In genomic region chr15:101615986-101616848, GRCh38 we compare ENCODE assay signal across 9 cellular contexts. TPM values are rescaled to one million over a fixed set of nuclear protein-coding genes. Genes with fewer than 3 reads are reported as not detected.
DNase-seq lines count a peak whose midpoint lies in the region; ATAC-seq and TF ChIP-seq lines count a peak whose summit lies in the region.
"Had no signal": no experiment of that assay in that cellular context is flagged by ENCODE, and none has a peak within 500 bp of the region (broad histone marks: within the 10 kb centered on the region; RNA-seq: fewer than 3 reads in every experiment).

No MANE protein-coding gene starts in this region.

- no peaks in the 10 kb centered on the region for H3K27me3 ChIP-seq in osteoblast (ENCODE audit: insufficient read depth, low read length)

- H3K27ac ChIP-seq in osteoblast (ENCODE audit: low read depth, low read length), result no peak overlapping the region

- peaks cover 1% of the 10 kb centered on the region for H3K4me1 Mint-ChIP-seq in activated naive CD4-positive, alpha-beta T cell treated with anti-CD3 and anti-CD28 coated beads for 36 hours (ENCODE audit: low read depth)
- no peaks in the 10 kb centered on the region for H3K4me1 Mint-ChIP-seq in activated CD4-positive, alpha-beta memory T cell treated with anti-CD3 and anti-CD28 coated beads for 36 hours (ENCODE audit: low read depth)

- peak overlapping the region; percentile 66 for H2AFZ ChIP-seq in osteoblast (ENCODE audit: low read length)

- H3K9me3 Mint-ChIP-seq in activated naive CD4-positive, alpha-beta T cell treated with anti-CD3 and anti-CD28 coated beads for 36 hours, result no peaks in the 10 kb centered on the region
- H3K9me3 Mint-ChIP-seq in activated CD4-positive, alpha-beta memory T cell treated with anti-CD3 and anti-CD28 coated beads for 36 hours, result no peaks in the 10 kb centered on the region

- H3K4me1 ChIP-seq in osteoblast (ENCODE audit: insufficient read depth, low read length), result peaks cover 10% of the 10 kb centered on the region
- H3K4me1 ChIP-seq: HAP-1 had no signal

- H4K20me1 ChIP-seq in osteoblast (ENCODE audit: insufficient read depth, low read length), result no peaks in the 10 kb centered on the region

- peak overlapping the region; percentile 76 for H3K4me2 ChIP-seq in osteoblast (ENCODE audit: insufficient read depth, low read length)

- TF ChIP-seq CTCF in osteoblast (IDR thresholded peaks at IDR 0.05; ENCODE audit: extremely low read depth, low read depth, low read length), result no peak

- intact Hi-C loops in activated naive CD4-positive, alpha-beta T cell treated with anti-CD3 and anti-CD28 coated beads for 36 hours (cut with micrococcal nuclease), result no loop called here
- intact Hi-C loops in activated CD4-positive, alpha-beta memory T cell treated with anti-CD3 and anti-CD28 coated beads for 36 hours (cut with micrococcal nuclease), result no loop called here

- peak overlapping the region; percentile 55 for H3K4me3 ChIP-seq in osteoblast (ENCODE audit: insufficient read depth, low read length)
- H3K4me3 ChIP-seq: HAP-1 had no signal

- H3K4me3 Mint-ChIP-seq in activated naive CD4-positive, alpha-beta T cell treated with anti-CD3 and anti-CD28 coated beads for 36 hours, result no peak overlapping the region
- no peak overlapping the region for H3K4me3 Mint-ChIP-seq in activated CD4-positive, alpha-beta memory T cell treated with anti-CD3 and anti-CD28 coated beads for 36 hours

- no peaks in the 10 kb centered on the region for H3K79me2 ChIP-seq in osteoblast (ENCODE audit: insufficient read depth, low read length)

- no peaks in the 10 kb centered on the region for H3K36me3 ChIP-seq in osteoblast (ENCODE audit: insufficient read depth, low read length)
- H3K36me3 ChIP-seq: HAP-1 had no signal

- no peaks in the 10 kb centered on the region for H3K9me3 ChIP-seq in osteoblast (ENCODE audit: low read depth, low read length)
- H3K9me3 ChIP-seq: HAP-1 had no signal

- H3K27ac Mint-ChIP-seq in activated naive CD4-positive, alpha-beta T cell treated with anti-CD3 and anti-CD28 coated beads for 36 hours, result no peak overlapping the region
- H3K27ac Mint-ChIP-seq in activated CD4-positive, alpha-beta memory T cell treated with anti-CD3 and anti-CD28 coated beads for 36 hours, result no peak overlapping the region

- peak; percentile 38 for DNase-seq in DMS79 (lab: John Stamatoyannopoulos, UW)
- peak; percentile 18 for DNase-seq in NCI-H345 treated with DMSO at 0.1 percent for 48 hours (lab: John Stamatoyannopoulos, UW; ENCODE audit: unreplicated experiment)
- DNase-seq in fibroblast of peridontal ligament (ENCODE audit: extremely low read depth), result peak; percentile 26
- DNase-seq in osteoblast (ENCODE audit: insufficient read length, low spot score, missing footprints), result peak; percentile 97
- DNase-seq in activated naive CD4-positive, alpha-beta T cell treated with anti-CD3 and anti-CD28 coated beads for 36 hours, result no peak
- DNase-seq in NAMALWA (ENCODE audit: low spot score), result no peak
- no peak for DNase-seq in activated CD4-positive, alpha-beta memory T cell treated with anti-CD3 and anti-CD28 coated beads for 36 hours

- ATAC-seq in GM19463 (IDR thresholded peaks at IDR 0.05; ENCODE audit: unreplicated experiment), result no peak

- no peaks in the 10 kb centered on the region for H3K27me3 Mint-ChIP-seq in activated naive CD4-positive, alpha-beta T cell treated with anti-CD3 and anti-CD28 coated beads for 36 hours (ENCODE audit: low read depth)
- H3K27me3 Mint-ChIP-seq in activated CD4-positive, alpha-beta memory T cell treated with anti-CD3 and anti-CD28 coated beads for 36 hours, result no peaks in the 10 kb centered on the region

- POLR2A ChIA-PET in activated CD4-positive, alpha-beta memory T cell treated with anti-CD3 and anti-CD28 coated beads for 36 hours (lab: Charles Lee), result no interaction called here

- H3K36me3 Mint-ChIP-seq in activated naive CD4-positive, alpha-beta T cell treated with anti-CD3 and anti-CD28 coated beads for 36 hours (ENCODE audit: low read depth), result peaks cover 1% of the 10 kb centered on the region
- peaks cover 3% of the 10 kb centered on the region for H3K36me3 Mint-ChIP-seq in activated CD4-positive, alpha-beta memory T cell treated with anti-CD3 and anti-CD28 coated beads for 36 hours

- CTCF ChIA-PET in activated naive CD4-positive, alpha-beta T cell treated with anti-CD3 and anti-CD28 coated beads for 36 hours (lab: Charles Lee), result no interaction called here
- CTCF ChIA-PET in activated CD4-positive, alpha-beta memory T cell treated with anti-CD3 and anti-CD28 coated beads for 36 hours (lab: Charles Lee), result no interaction called here

RNA-seq across cellular contexts. Expression of gene TM2D3, which starts 36.0 kb away (rescaled TPM):
- total RNA-seq in osteoblast, result 31.8 and 32.6 TPM in 2 replicates
- 10 to 100 TPM; 52.8 to 53.0 TPM for total RNA-seq in activated naive CD4-positive, alpha-beta T cell treated with anti-CD3 and anti-CD28 coated beads for 36 hours
- total RNA-seq in activated CD4-positive, alpha-beta memory T cell treated with anti-CD3 and anti-CD28 coated beads for 36 hours, result 10 to 100 TPM; 41.7 to 48.1 TPM

Comparison
In these comparisons a context has a peak if more than half of its experiments do, and no peak if none do; other contexts are left out.
1. DNase-seq: peak in DMS79 (single experiment), NCI-H345 treated with DMSO at 0.1 percent for 48 hours (single experiment), fibroblast of peridontal ligament (single experiment) and osteoblast (single experiment); none in activated naive CD4-positive, alpha-beta T cell treated with anti-CD3 and anti-CD28 coated beads for 36 hours (single experiment), NAMALWA (single experiment) and activated CD4-positive, alpha-beta memory T cell treated with anti-CD3 and anti-CD28 coated beads for 36 hours (single experiment).